Comparison of ENCODE assay signal across 8 cellular contexts in genomic region chr2:133421516-133422324, GRCh38.
DNase-seq lines count a peak whose midpoint lies in the region; ATAC-seq, FAIRE-seq and TF ChIP-seq lines count a peak whose summit lies in the region.

No MANE protein-coding gene starts in this region.

- H3K27ac ChIP-seq in transverse colon = peak overlapping the region; percentile 74 to 79 (median 76)

- H3K4me1 Mint-ChIP-seq in T-helper 17 cell = no peaks in the 10 kb centered on the region

- no peak for TF ChIP-seq EP300 in transverse colon (IDR thresholded peaks at IDR 0.05; ENCODE audit: low read depth)

- peaks cover 6% of the 10 kb centered on the region for H3K27me3 Mint-ChIP-seq in T-helper 17 cell

- H3K4me1 ChIP-seq in transverse colon = peaks cover 0 to 18% (median 3%) of the 10 kb centered on the region in 4 donors

- in situ Hi-C loops in transverse colon (cut with MboI; ENCODE audit: low pct_ligation_motif_present in 1 of 4, low pct_unique_long_range_greater_than_20kb in 1 of 4, low sequenced_read_pairs in 3 of 4) = no loop called here

- H3K27me3 ChIP-seq in transverse colon = no peaks in the 10 kb centered on the region

- peak in 1 of 5 experiments; percentile 27 for TF ChIP-seq CTCF in transverse colon (IDR thresholded peaks at IDR 0.05)

- H3K4me3 Mint-ChIP-seq in T-helper 17 cell = no peak overlapping the region

- peak; percentile 74 for TF ChIP-seq POLR2A in transverse colon (IDR thresholded peaks at IDR 0.05)

- H3K4me3 ChIP-seq in transverse colon = peak overlapping the region in 1 of 4 donors; percentile 21

- ATAC-seq in GM21515 (IDR thresholded peaks at IDR 0.05; ENCODE audit: unreplicated experiment) (peak; percentile 85), T-helper 17 cell (no peak)

- 39 to 60% methylated on average over 1 to 4 of the region's 4 CpGs for WGBS in transverse colon (ENCODE audit: low coverage in 1 of 2), 2 donors

- no peak for FAIRE-seq in frontal cortex (lab: Jason Lieb, UNC)

- H3K36me3 Mint-ChIP-seq in T-helper 17 cell (ENCODE audit: low read depth) = no peaks in the 10 kb centered on the region

- H3K9me3 ChIP-seq in transverse colon = no peaks in the 10 kb centered on the region
- peaks cover 3% of the 10 kb centered on the region for H3K9me3 ChIP-seq in T-helper 17 cell (ENCODE audit: control insufficient read depth, low read length, poor library complexity, severe bottlenecking)

- DNase-seq in COLO668 (lab: John Stamatoyannopoulos, UW; ENCODE audit: unreplicated experiment) (peak; percentile 54), HuH-7.5 (ENCODE audit: low spot score) (peak; percentile 28), fibroblast of gingiva (ENCODE audit: low read depth) (peak; percentile 2), transverse colon (peak; percentile 34), frontal cortex (ENCODE audit: low spot score in 2 of 2) (no peak), T-helper 17 cell (no peak)
- DNase-seq in stimulated activated CD4-positive, alpha-beta T cell treated with anti-CD3 and anti-CD28 coated beads, Interleukin-15, amount 100 ng/mL, for 24 hours = no peak

- no peak overlapping the region for H3K27ac Mint-ChIP-seq in T-helper 17 cell

- intact Hi-C loops in transverse colon (cut with DNase I; ENCODE audit: low total_unique reads) = no loop called here

- no peaks in the 10 kb centered on the region for H3K36me3 ChIP-seq in transverse colon

Comparison
In these comparisons a context has a peak if more than half of its experiments do, and no peak if none do; other contexts are left out.
1. DNase-seq: peak in COLO668 (single experiment), HuH-7.5 (single experiment), fibroblast of gingiva (single experiment) and transverse colon (single experiment); none in frontal cortex (0 of 2), T-helper 17 cell (0 of 3) and stimulated activated CD4-positive, alpha-beta T cell treated with anti-CD3 and anti-CD28 coated beads, Interleukin-15, amount 100 ng/mL, for 24 hours (single experiment).